8 cellular contexts compared by ENCODE assay signal in the genomic region with DNA sequence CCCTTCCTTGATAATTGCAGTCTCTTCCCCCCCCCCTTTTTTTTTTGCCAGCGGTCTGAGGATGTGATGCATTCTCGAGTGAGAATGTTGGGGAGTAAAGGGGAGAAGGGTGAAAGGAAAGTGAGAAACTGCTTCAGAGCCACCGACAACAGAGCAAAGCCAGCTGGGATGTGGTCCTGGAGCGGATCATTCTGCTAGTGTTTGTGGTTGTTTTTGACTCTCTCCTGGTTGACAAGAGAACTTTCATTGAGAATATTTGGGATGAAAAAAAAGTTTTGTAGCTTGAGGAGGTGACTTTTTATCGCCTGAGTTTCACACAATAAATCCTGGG. TPM values are rescaled to one million over a fixed set of nuclear protein-coding genes. Genes with fewer than 3 reads are reported as not detected.
DNase-seq lines count a peak whose midpoint lies in the region; ATAC-seq and TF ChIP-seq lines count a peak whose summit lies in the region.

No MANE protein-coding gene starts in this region.

- peak overlapping the region; percentile 86 for H3K27ac Mint-ChIP-seq in activated CD4-positive, alpha-beta T cell treated with anti-CD3 and anti-CD28 coated beads, Interleukin-2, amount 10 ng/mL, durations not matched to agents 7 days and 5 days
- H3K27ac Mint-ChIP-seq in activated T-helper 1 cell treated with anti-CD3 and anti-CD28 coated beads, Interleukin-12 subunit alpha, Interleukin-12 subunit beta, Interleukin-2, Interleukin-4 antibody, amounts not matched to agents 30 ng/mL and 10 ng/mL and 1 ng/mL, durations not matched to agents 14 hours and 24 hours and 36 hours = peak overlapping the region; percentile 72

- H3K27me3 Mint-ChIP-seq in activated CD4-positive, alpha-beta T cell treated with anti-CD3 and anti-CD28 coated beads, Interleukin-2, amount 10 ng/mL, durations not matched to agents 7 days and 5 days = no peaks in the 10 kb centered on the region
- H3K27me3 Mint-ChIP-seq in activated T-helper 1 cell treated with anti-CD3 and anti-CD28 coated beads, Interleukin-12 subunit alpha, Interleukin-12 subunit beta, Interleukin-2, Interleukin-4 antibody, amounts not matched to agents 30 ng/mL and 10 ng/mL and 1 ng/mL, durations not matched to agents 14 hours and 24 hours and 36 hours (ENCODE audit: insufficient read depth) = no peaks in the 10 kb centered on the region

- no peak for ATAC-seq in GM19035 (IDR thresholded peaks at IDR 0.05; ENCODE audit: unreplicated experiment)

- peak overlapping the region in 1 of 2 donors; percentile 97 for H3K27ac ChIP-seq in testis

- POLR2A ChIA-PET in activated CD4-positive, alpha-beta T cell treated with anti-CD3 and anti-CD28 coated beads, Interleukin-2, amount 10 ng/mL, durations not matched to agents 7 days and 5 days (lab: Charles Lee) = no interaction called here

- TF ChIP-seq CTCF in testis (IDR thresholded peaks at IDR 0.05) = no peak

- CTCF ChIA-PET in activated CD4-positive, alpha-beta T cell treated with anti-CD3 and anti-CD28 coated beads, Interleukin-2, amount 10 ng/mL, durations not matched to agents 7 days and 5 days (lab: Charles Lee) = interaction anchor here (0.7 kb wide), 4 partner anchors 18 to 787 kb away, joined by 3 to 4 read pairs (median 3); no protein-coding TSS in a partner anchor

- H3K9me3 Mint-ChIP-seq in activated CD4-positive, alpha-beta T cell treated with anti-CD3 and anti-CD28 coated beads, Interleukin-2, amount 10 ng/mL, durations not matched to agents 7 days and 5 days = no peaks in the 10 kb centered on the region
- H3K9me3 Mint-ChIP-seq in activated T-helper 1 cell treated with anti-CD3 and anti-CD28 coated beads, Interleukin-12 subunit alpha, Interleukin-12 subunit beta, Interleukin-2, Interleukin-4 antibody, amounts not matched to agents 30 ng/mL and 10 ng/mL and 1 ng/mL, durations not matched to agents 14 hours and 24 hours and 36 hours = no peaks in the 10 kb centered on the region

- H3K4me1 ChIP-seq in testis = peaks cover 7% of the 10 kb centered on the region

- H3K36me3 Mint-ChIP-seq in activated CD4-positive, alpha-beta T cell treated with anti-CD3 and anti-CD28 coated beads, Interleukin-2, amount 10 ng/mL, durations not matched to agents 7 days and 5 days (ENCODE audit: low read depth) = no peaks in the 10 kb centered on the region
- H3K36me3 Mint-ChIP-seq in activated T-helper 1 cell treated with anti-CD3 and anti-CD28 coated beads, Interleukin-12 subunit alpha, Interleukin-12 subunit beta, Interleukin-2, Interleukin-4 antibody, amounts not matched to agents 30 ng/mL and 10 ng/mL and 1 ng/mL, durations not matched to agents 14 hours and 24 hours and 36 hours (ENCODE audit: low read depth) = no peaks in the 10 kb centered on the region

- no peaks in the 10 kb centered on the region for H3K27me3 ChIP-seq in testis

- H3K9me3 ChIP-seq in testis = no peaks in the 10 kb centered on the region

- H3K4me3 ChIP-seq in testis = peak overlapping the region; percentile 99

- TF ChIP-seq POLR2A in testis (IDR thresholded peaks at IDR 0.05) = no peak

- no peaks in the 10 kb centered on the region for H3K36me3 ChIP-seq in testis (ENCODE audit: low read depth, missing control alignments)

- WGBS in testis, 2 donors = 4 to 10% methylated on average over 5 of the region's 5 CpGs

- DNase-seq in activated CD4-positive, alpha-beta T cell treated with anti-CD3 and anti-CD28 coated beads, Interleukin-2, amount 10 ng/mL, durations not matched to agents 7 days and 5 days = no peak
- DNase-seq in activated CD4-positive, alpha-beta T cell treated with anti-CD3 and anti-CD28 coated beads, Interleukin-2, amount 50 U/mL, for 4 hours = no peak
- DNase-seq in activated T-helper 1 cell treated with anti-CD3 and anti-CD28 coated beads, Interleukin-12 subunit alpha, Interleukin-12 subunit beta, Interleukin-2, Interleukin-4 antibody, amounts not matched to agents 30 ng/mL and 10 ng/mL and 1 ng/mL, durations not matched to agents 14 hours and 24 hours and 36 hours (ENCODE audit: low spot score) = no peak
- DNase-seq in iPS-NIHi11 (ENCODE audit: low spot score) = peak; percentile 11
- DNase-seq in testis = no peak
- DNase-seq in SKM-1 (lab: John Stamatoyannopoulos, UW; ENCODE audit: unreplicated experiment) = no peak
- DNase-seq in DMS153 treated with DMSO at 0.1 percent for 48 hours (lab: John Stamatoyannopoulos, UW; ENCODE audit: unreplicated experiment) = no peak

- intact Hi-C loops in activated T-helper 1 cell treated with anti-CD3 and anti-CD28 coated beads, Interleukin-12 subunit alpha, Interleukin-12 subunit beta, Interleukin-2, Interleukin-4 antibody, amounts not matched to agents 30 ng/mL and 10 ng/mL and 1 ng/mL, durations not matched to agents 14 hours and 24 hours and 36 hours (cut with micrococcal nuclease) = loop anchor here (5.0 to 10.0 kb wide), 3 partner anchors 106 to 279 kb away; a partner anchor contains a TSS
- intact Hi-C loops in testis (cut with DNase I; ENCODE audit: low total_unique reads) = no loop called here

- H3K4me1 Mint-ChIP-seq in activated CD4-positive, alpha-beta T cell treated with anti-CD3 and anti-CD28 coated beads, Interleukin-2, amount 10 ng/mL, durations not matched to agents 7 days and 5 days = peaks cover 17% of the 10 kb centered on the region
- H3K4me1 Mint-ChIP-seq in activated T-helper 1 cell treated with anti-CD3 and anti-CD28 coated beads, Interleukin-12 subunit alpha, Interleukin-12 subunit beta, Interleukin-2, Interleukin-4 antibody, amounts not matched to agents 30 ng/mL and 10 ng/mL and 1 ng/mL, durations not matched to agents 14 hours and 24 hours and 36 hours (ENCODE audit: low read depth) = peaks cover 14% of the 10 kb centered on the region

- peak overlapping the region; percentile 87 for H3K4me3 Mint-ChIP-seq in activated CD4-positive, alpha-beta T cell treated with anti-CD3 and anti-CD28 coated beads, Interleukin-2, amount 10 ng/mL, durations not matched to agents 7 days and 5 days
- peak overlapping the region; percentile 97 for H3K4me3 Mint-ChIP-seq in activated T-helper 1 cell treated with anti-CD3 and anti-CD28 coated beads, Interleukin-12 subunit alpha, Interleukin-12 subunit beta, Interleukin-2, Interleukin-4 antibody, amounts not matched to agents 30 ng/mL and 10 ng/mL and 1 ng/mL, durations not matched to agents 14 hours and 24 hours and 36 hours

RNA-seq across cellular contexts. Expression of a gene that starts 1.3 kb away (rescaled TPM):
- total RNA-seq in activated CD4-positive, alpha-beta T cell treated with anti-CD3 and anti-CD28 coated beads, Interleukin-2, amount 10 ng/mL, durations not matched to agents 7 days and 5 days = 10 to 100 TPM; 18.1 to 21.7 TPM
- total RNA-seq in activated T-helper 1 cell treated with anti-CD3 and anti-CD28 coated beads, Interleukin-12 subunit alpha, Interleukin-12 subunit beta, Interleukin-2, Interleukin-4 antibody, amounts not matched to agents 30 ng/mL and 10 ng/mL and 1 ng/mL, durations not matched to agents 14 hours and 24 hours and 36 hours = 30.0 and 31.5 TPM in 2 replicates
- 10 to 100 TPM; 97.6 to 99.0 TPM for total RNA-seq in testis
- polyA plus RNA-seq in testis (ENCODE audit: insufficient read depth, low read depth, low replicate concordance) = 60.6 TPM
